Comparison of ENCODE assay signal across 20 cellular contexts in the genomic region with DNA sequence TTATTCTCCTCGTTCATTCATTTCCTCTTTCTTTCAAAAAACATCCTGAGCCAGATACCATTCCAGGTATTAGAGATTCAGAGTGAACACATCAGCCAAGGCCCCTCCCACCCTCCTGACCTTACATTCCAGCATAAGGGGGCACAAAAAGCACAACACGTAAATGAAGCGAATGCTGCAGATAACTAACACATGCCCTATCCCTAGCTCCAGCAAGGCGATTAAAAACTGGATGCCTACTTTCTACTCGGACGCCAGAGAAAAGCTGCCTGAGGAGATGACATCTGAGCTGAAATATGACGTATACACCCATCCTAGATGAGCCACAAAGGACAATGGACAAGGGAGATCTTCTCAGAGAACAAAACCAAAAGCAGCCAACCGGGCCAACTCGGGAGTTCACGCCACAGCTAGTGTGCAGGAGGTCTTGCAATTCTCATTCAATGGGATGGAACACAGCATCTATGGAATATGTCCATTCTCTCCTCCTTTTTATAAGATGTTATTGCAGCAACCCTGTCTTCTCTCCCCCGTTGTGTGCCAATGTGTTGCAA. TPM values are rescaled to one million over a fixed set of nuclear protein-coding genes. Genes with fewer than 3 reads are reported as not detected.
DNase-seq lines count a peak whose midpoint lies in the region; ATAC-seq, FAIRE-seq and TF ChIP-seq lines count a peak whose summit lies in the region.
"Had no signal": no experiment of that assay in that cellular context is flagged by ENCODE, and none has a peak within 500 bp of the region (broad histone marks: within the 10 kb centered on the region; RNA-seq: fewer than 3 reads in every experiment).

No MANE protein-coding gene starts in this region.

- H3K9me1 ChIP-seq in endothelial cell of umbilical vein (replicated peaks; ENCODE audit: control insufficient read depth, extremely low read depth, insufficient read depth, low read length) = no peaks in the 10 kb centered on the region

- H3K27me3 Mint-ChIP-seq in Calu3 (ENCODE audit: unreplicated experiment) = no peaks in the 10 kb centered on the region
- H3K27me3 Mint-ChIP-seq: naive B cell had no signal

- H3K9me3 ChIP-seq in SJSA1 (replicated peaks) (no peaks in the 10 kb centered on the region), endothelial cell of umbilical vein (replicated peaks; ENCODE audit: control insufficient read depth, insufficient read depth, low read length) (no peaks in the 10 kb centered on the region)
- H3K9me3 ChIP-seq: HAP-1, ovary had no signal

- peaks cover 80% of the 10 kb centered on the region for H3K4me1 ChIP-seq in SJSA1 (replicated peaks)
- H3K4me1 ChIP-seq in endothelial cell of umbilical vein (ENCODE audit: control insufficient read depth, extremely low read depth, insufficient read depth, low read length) = peaks cover 94% of the 10 kb centered on the region

- no peak overlapping the region for H2AFZ ChIP-seq in endothelial cell of umbilical vein (ENCODE audit: low read depth, low read length)

- H3K27me3 ChIP-seq in SJSA1 (replicated peaks) (no peaks in the 10 kb centered on the region), endothelial cell of umbilical vein (ENCODE audit: control insufficient read depth in 2 of 2, insufficient read depth in 2 of 2, low read length in 2 of 2) (no peaks in the 10 kb centered on the region)
- H3K27me3 ChIP-seq: ovary had no signal

- DNase-seq in Calu3 (no peak), SJSA1 (ENCODE audit: low read depth in 1 of 2, low spot score in 2 of 2) (no peak), endothelial cell of umbilical vein (ENCODE audit: low read depth, low spot score) (peak; percentile 63), putamen (ENCODE audit: low spot score) (peak; percentile 65), NOMO-1 (lab: John Stamatoyannopoulos, UW; ENCODE audit: unreplicated experiment in 2 of 2) (no peak), iPS-NIHi7 (ENCODE audit: extremely low spot score) (no peak), NCI-H1048 (lab: John Stamatoyannopoulos, UW) (no peak)
- DNase-seq: activated CD8-positive, alpha-beta memory T cell treated with anti-CD3 and anti-CD28 coated beads, Interleukin-2, amount 50 U/mL, for 48 hours; DMS79 treated with DMSO at 0.1 percent for 48 hours; foreskin fibroblast; islet precursor cell; naive B cell; NCI-H1417 treated with DMSO at 0.1 percent for 48 hours; NCI-H510A treated with DMSO at 0.1 percent for 48 hours; ovary; stimulated activated naive CD4-positive, alpha-beta T cell treated with Interleukin-2 at 50 U/mL for 16 hours had no signal

- H3K9me3 Mint-ChIP-seq in Calu3 (ENCODE audit: low read depth, unreplicated experiment) = no peaks in the 10 kb centered on the region
- H3K9me3 Mint-ChIP-seq: naive B cell had no signal

- H3K27ac ChIP-seq in SJSA1 (peak overlapping the region; percentile 99; the same call in 1 of the 2 replicates), endothelial cell of umbilical vein (ENCODE audit: insufficient read depth, low read depth, low read length) (peak overlapping the region; percentile 98)
- H3K27ac ChIP-seq: ovary, VCaP had no signal

- POLR2A ChIA-PET in endothelial cell of umbilical vein (lab: Charles Lee) = interaction anchor here (1.1 to 1.5 kb wide), 2 partner anchors 78 to 95 kb away, joined by 3 to 4 read pairs; no protein-coding TSS in a partner anchor

- no peak for TF ChIP-seq CTCF in Calu3 (IDR thresholded peaks at IDR 0.05; ENCODE audit: unreplicated experiment)
- no peak for TF ChIP-seq CTCF in endothelial cell of umbilical vein (IDR thresholded peaks at IDR 0.05; ENCODE audit: extremely low read depth in 1 of 2, insufficient read depth in 1 of 2, low read depth in 1 of 2, low read length in 2 of 2)

- peak overlapping the region; percentile 93 for H3K9ac ChIP-seq in endothelial cell of umbilical vein (replicated peaks; ENCODE audit: extremely low read depth, insufficient read depth, low read length)

- H3K4me2 ChIP-seq in endothelial cell of umbilical vein (ENCODE audit: insufficient read depth, low read length) = peak overlapping the region; percentile 58

- peaks cover 44% of the 10 kb centered on the region for H3K79me2 ChIP-seq in endothelial cell of umbilical vein (ENCODE audit: control insufficient read depth, insufficient read depth, low read length)

- peak overlapping the region; percentile 98 for H3K27ac Mint-ChIP-seq in Calu3 (ENCODE audit: unreplicated experiment)

- H3K36me3 Mint-ChIP-seq in Calu3 (ENCODE audit: insufficient read depth, unreplicated experiment) = peaks cover 15% of the 10 kb centered on the region

- no peak for FAIRE-seq in endothelial cell of umbilical vein (lab: Jason Lieb, UNC)
- FAIRE-seq: bronchial epithelial cell had no signal

- no peak overlapping the region for H3K4me3 ChIP-seq in SJSA1
- H3K4me3 ChIP-seq in endothelial cell of umbilical vein (replicated peaks in 1 of 3; ENCODE audit: insufficient read depth in 1 of 3, low read depth in 1 of 3, low read length in 3 of 3) = peak overlapping the region in 1 of 3 experiments; percentile 25
- H3K4me3 ChIP-seq: HAP-1, ovary had no signal

- TF ChIP-seq POLR2A in endothelial cell of umbilical vein (IDR thresholded peaks at IDR 0.05; ENCODE audit: low read depth, low read length) = peak; percentile 63

- no TSS peak for BruUV-seq in Calu3 (replicated peaks; lab: Mats Ljungman, UMichigan)
- TSS peak; percentile 42 for BruUV-seq in endothelial cell of umbilical vein (replicated peaks; lab: Mats Ljungman, UMichigan)

- H3K36me3 ChIP-seq in SJSA1 (peaks cover 62% of the 10 kb centered on the region), endothelial cell of umbilical vein (ENCODE audit: control insufficient read depth in 2 of 2, extremely low read depth in 1 of 2, insufficient read depth in 2 of 2, low read length in 2 of 2) (no peaks in the 10 kb centered on the region)
- H3K36me3 ChIP-seq: HAP-1, ovary had no signal

- intact Hi-C loops in Calu3 (cut with micrococcal nuclease; ENCODE audit: unreplicated experiment) = loop anchor here (5.0 kb wide), 3 partner anchors 77 to 387 kb away; no protein-coding TSS in a partner anchor
- intact Hi-C loops in endothelial cell of umbilical vein (cut with micrococcal nuclease) = loop anchor here (5.0 to 10.0 kb wide), 2 partner anchors 192 to 220 kb away; no protein-coding TSS in a partner anchor

- CTCF ChIA-PET in Calu3 (lab: Charles Lee) (no interaction called here), endothelial cell of umbilical vein (lab: Charles Lee) (interaction anchor here (0.9 to 4.5 kb wide), 2 partner anchors 8 to 100 kb away, joined by 3 to 29 read pairs; no protein-coding TSS in a partner anchor)

- ATAC-seq in GM21737 (IDR thresholded peaks at IDR 0.05; ENCODE audit: unreplicated experiment) = no peak

- H3K4me1 Mint-ChIP-seq in Calu3 (ENCODE audit: low read depth, unreplicated experiment) = peaks cover 62% of the 10 kb centered on the region

- H3K4me3 Mint-ChIP-seq in Calu3 (ENCODE audit: low read depth, unreplicated experiment) = no peak overlapping the region
- H3K4me3 Mint-ChIP-seq: naive B cell had no signal

- H4K20me1 ChIP-seq in endothelial cell of umbilical vein (replicated peaks; ENCODE audit: control insufficient read depth, extremely low read depth, insufficient read depth, low read length) = no peaks in the 10 kb centered on the region

- dilution Hi-C loops in endothelial cell of umbilical vein (cut with MboI; ENCODE audit: extremely low pct_ligation_motif_present, low sequenced_read_pairs) = no loop called here

TF ChIP-seq in endothelial cell of umbilical vein, 7 proteins besides CTCF, POLR2A, EP300 and RAD21:
- TF ChIP-seq MYC (IDR thresholded peaks at IDR 0.05; ENCODE audit: low read depth, low read length) (no peak), MAX (IDR thresholded peaks at IDR 0.05; ENCODE audit: insufficient read depth, insufficient read length) (no peak), FOS (IDR thresholded peaks at IDR 0.05; ENCODE audit: borderline replicate concordance, insufficient read depth, low read length) (peak; percentile 30), EZH2 (IDR thresholded peaks at IDR 0.05; ENCODE audit: borderline replicate concordance, low read depth, low read length, severe bottlenecking) (no peak), POLR2AphosphoS5 (IDR thresholded peaks at IDR 0.05; ENCODE audit: insufficient read depth, low read depth, low read length) (peak; percentile 38), GATA2 (IDR thresholded peaks at IDR 0.05; ENCODE audit: insufficient read depth, insufficient read length, low read depth, low read length) (peak; percentile 35), JUN (IDR thresholded peaks at IDR 0.05; ENCODE audit: borderline replicate concordance, insufficient read depth, insufficient read length, low read depth) (no peak)

RNA-seq across cellular contexts. Expression of gene FEZ2, which starts 33.5 kb away (rescaled TPM):
- total RNA-seq in Calu3 (2022) (46.7 and 47.6 TPM in 2 replicates), endothelial cell of umbilical vein (72.4 and 73.5 TPM in 2 replicates)
- 107 and 129 TPM in 2 replicates for total RNA-seq in SJSA1 (2014; rRNA removed; shearing (Covaris generic))
- 28.1 and 41.2 TPM in 2 replicates for polyA plus RNA-seq in endothelial cell of umbilical vein
- 44.1 and 46.1 TPM in 2 replicates for polyA plus RNA-seq in endothelial cell of umbilical vein (2011; cell fraction: cytosol; rRNA removed)
- polyA plus RNA-seq in endothelial cell of umbilical vein (2011; cell fraction: nucleus; rRNA removed) = 42.3 and 62.0 TPM in 2 replicates
- polyA plus RNA-seq in endothelial cell of umbilical vein (2012) = 134 and 161 TPM in 2 replicates
- polyA minus RNA-seq in endothelial cell of umbilical vein = 24.7 and 28.9 TPM in 2 replicates
- 6.8 TPM for polyA minus RNA-seq in endothelial cell of umbilical vein (2011; cell fraction: cytosol; rRNA and poly(A)+ RNA removed)
- polyA minus RNA-seq in endothelial cell of umbilical vein (2011; cell fraction: nucleus; rRNA and poly(A)+ RNA removed) = 61.0 and 82.1 TPM in 2 replicates

Comparison
In these comparisons a context has a peak if more than half of its experiments do, and no peak if none do; other contexts are left out.
1. DNase-seq: peak in endothelial cell of umbilical vein (single experiment) and putamen (single experiment); none in Calu3 (single experiment), SJSA1 (0 of 2), NOMO-1 (0 of 2), iPS-NIHi7 (single experiment) and NCI-H1048 (single experiment).